Comparison of ENCODE assay signal across 10 cellular contexts in genomic region chr19:47599671-47600245, GRCh38. TPM values are rescaled to one million over a fixed set of nuclear protein-coding genes. Genes with fewer than 3 reads are reported as not detected.
A peak's percentile ranks its signal among the peaks of the same experiment; 100 is the strongest.
DNase-seq lines count a peak whose midpoint lies in the region; ATAC-seq and TF ChIP-seq lines count a peak whose summit lies in the region.
"Not testable (repeated sequence)": the region's sequence is repeated elsewhere in the genome, so short reads cannot be mapped to it uniquely, and the experiment has no call there.
"Had no signal": no experiment of that assay in that cellular context is flagged by ENCODE, and none has a peak within 500 bp of the region (broad histone marks: within the 10 kb centered on the region; RNA-seq: fewer than 3 reads in every experiment).

No MANE protein-coding gene starts in this region.

- not testable (repeated sequence) for H3K27me3 ChIP-seq in GM23338 (ENCODE audit: insufficient read depth); NT2/D1 (ENCODE audit: insufficient read depth, insufficient read length); heart right ventricle; muscle layer of duodenum (ENCODE audit: low read depth, low read length); smooth muscle cell (ENCODE audit: low read depth)

- not testable (repeated sequence) for H4K20me1 ChIP-seq in GM23338 (replicated peaks; ENCODE audit: insufficient read depth); smooth muscle cell (ENCODE audit: low read depth)

- H3K27ac ChIP-seq in GM23338 (ENCODE audit: low read depth) (peak overlapping the region; percentile 68), cingulate gyrus (ENCODE audit: low read depth, low read length) (peak overlapping the region; percentile 65), heart right ventricle (peak overlapping the region in 8 of 10 donors; percentile 12 to 92 (median 82)), muscle layer of duodenum (ENCODE audit: low read length) (peak overlapping the region; percentile 84), smooth muscle cell (ENCODE audit: low read depth) (peak overlapping the region; percentile 71)

- not testable (repeated sequence) for H2AFZ ChIP-seq in GM23338; smooth muscle cell (ENCODE audit: low read depth)

- DNase-seq in AG04449 (ENCODE audit: low read depth, low spot score); NT2/D1 (ENCODE audit: low read depth, low spot score); activated T-cell treated with anti-CD3 and anti-CD28 coated beads, Interleukin-2, amount 50 U/mL, for 24 hours; heart right ventricle; smooth muscle cell (lab: John Stamatoyannopoulos, UW; ENCODE audit: unreplicated experiment): not testable (repeated sequence)
- peak; percentile 73 for DNase-seq in GM23338 (ENCODE audit: low spot score)

- 35 to 38% methylated on average over 25 of the region's 25 CpGs for WGBS in heart right ventricle, 2 donors
- 15% methylated on average over 25 of the region's 25 CpGs for WGBS in smooth muscle cell (ENCODE audit: low lambda C conversion rate)

- peaks cover 22% of the 10 kb centered on the region for H3F3A ChIP-seq in GM23338 (replicated peaks; ENCODE audit: low read depth)
- H3F3A ChIP-seq in smooth muscle cell (ENCODE audit: low read depth): not testable (repeated sequence)

- H3K27me3 Mint-ChIP-seq in GM23338 (ENCODE audit: insufficient read depth, low read depth, poor library complexity): peaks cover 12% of the 10 kb centered on the region
- H3K27me3 Mint-ChIP-seq in activated T-cell treated with anti-CD3 and anti-CD28 coated beads, Interleukin-2, amount 50 U/mL, for 24 hours: not testable (repeated sequence)

- not testable (repeated sequence) for H3K9me3 Mint-ChIP-seq in GM23338; activated T-cell treated with anti-CD3 and anti-CD28 coated beads, Interleukin-2, amount 50 U/mL, for 24 hours

- peak overlapping the region; percentile 97 for H3K27ac Mint-ChIP-seq in GM23338
- peak overlapping the region; percentile 92 for H3K27ac Mint-ChIP-seq in activated T-cell treated with anti-CD3 and anti-CD28 coated beads, Interleukin-2, amount 50 U/mL, for 24 hours

- H3K4me2 ChIP-seq in GM23338 (peak overlapping the region; percentile 5), smooth muscle cell (peak overlapping the region; percentile 72)

- H3K4me3 Mint-ChIP-seq in GM23338: peak overlapping the region; percentile 71
- H3K4me3 Mint-ChIP-seq in activated T-cell treated with anti-CD3 and anti-CD28 coated beads, Interleukin-2, amount 50 U/mL, for 24 hours: peak overlapping the region; percentile 87

- CTCF ChIA-PET in AG04449 (lab: Yijun Ruan, JAX): interaction anchor here (1.2 to 2.0 kb wide), 3 partner anchors 11 to 84 kb away, joined by 3 to 17 read pairs (median 6); partner anchors contain the start of gene NAPA

- H3K4me1 Mint-ChIP-seq in GM23338: peaks cover 17% of the 10 kb centered on the region; the same call in 2 of the 3 replicates
- peaks cover 37% of the 10 kb centered on the region for H3K4me1 Mint-ChIP-seq in activated T-cell treated with anti-CD3 and anti-CD28 coated beads, Interleukin-2, amount 50 U/mL, for 24 hours (ENCODE audit: low read depth)

- TF ChIP-seq CTCF in AG04449 (IDR thresholded peaks at IDR 0.05; ENCODE audit: insufficient read depth, low read length, missing control alignments); GM23338 (conservative IDR thresholded peaks at IDR 0.05; ENCODE audit: low read depth in 2 of 2); heart right ventricle (IDR thresholded peaks at IDR 0.05); smooth muscle cell (IDR thresholded peaks at IDR 0.05; ENCODE audit: borderline replicate concordance, insufficient read depth, poor library complexity, severe bottlenecking): not testable (repeated sequence)

- H3K36me3 Mint-ChIP-seq in GM23338 (ENCODE audit: low read depth); activated T-cell treated with anti-CD3 and anti-CD28 coated beads, Interleukin-2, amount 50 U/mL, for 24 hours (ENCODE audit: low read depth): not testable (repeated sequence)

- H3K9me2 ChIP-seq in GM23338 (ENCODE audit: insufficient read depth): not testable (repeated sequence)

- H3K4me3 ChIP-seq in AG04449 (ENCODE audit: low read depth, low read length) (peak overlapping the region; percentile 66), GM23338 (peak overlapping the region; percentile 63), NT2/D1 (ENCODE audit: insufficient read length, low read depth) (peak overlapping the region; percentile 3), heart right ventricle (peak overlapping the region in 9 of 10 donors; percentile 24 to 73 (median 63)), muscle layer of duodenum (ENCODE audit: low read depth in 1 of 2, low read length in 2 of 2) (peak overlapping the region; percentile 62 to 67), smooth muscle cell (peak overlapping the region; percentile 59)

- POLR2A ChIA-PET in AG04449 (lab: Yijun Ruan, JAX): interaction anchor here (1.3 to 1.6 kb wide), 3 partner anchors 8 to 64 kb away, joined by 5 to 9 read pairs (median 7); partner anchors contain the start of gene BICRA

- not testable (repeated sequence) for H3K79me2 ChIP-seq in GM23338 (replicated peaks; ENCODE audit: insufficient read depth); smooth muscle cell (ENCODE audit: low read depth)

- H3K4me1 ChIP-seq in GM23338 (ENCODE audit: insufficient read depth): peaks cover 12% of the 10 kb centered on the region; the same call in 1 of the 2 replicates
- not testable (repeated sequence) for H3K4me1 ChIP-seq in NT2/D1 (ENCODE audit: insufficient read depth, insufficient read length); muscle layer of duodenum (ENCODE audit: control insufficient read depth in 1 of 2, insufficient read depth in 2 of 2, low read length in 2 of 2); smooth muscle cell (ENCODE audit: low read depth)
- peaks cover 2 to 50% (median 22%) of the 10 kb centered on the region in 9 donors for H3K4me1 ChIP-seq in heart right ventricle

- peak; percentile 17 for ATAC-seq in GM23338
- not testable (repeated sequence) for ATAC-seq in heart right ventricle

- intact Hi-C loops in heart right ventricle (cut with DNase I): loop anchor here (1.0 to 10.0 kb wide), 9 partner anchors 55 to 162 kb away; partner anchors contain the start of gene NAPA (in 5 of the 10)

- H3K9ac ChIP-seq in NT2/D1 (ENCODE audit: insufficient read length, low read depth) (peak overlapping the region; percentile 17), smooth muscle cell (ENCODE audit: low read depth) (peak overlapping the region; percentile 23)

- H3K36me3 ChIP-seq in GM23338 (ENCODE audit: insufficient read depth); NT2/D1 (ENCODE audit: insufficient read depth, insufficient read length, low read length); heart right ventricle; muscle layer of duodenum (ENCODE audit: control insufficient read depth in 1 of 2, insufficient read depth in 2 of 2, low read length in 2 of 2); smooth muscle cell (ENCODE audit: low read depth): not testable (repeated sequence)

- H3K9me3 ChIP-seq in NT2/D1 (ENCODE audit: insufficient read depth, low read length); heart right ventricle; muscle layer of duodenum (ENCODE audit: control insufficient read depth in 1 of 2, low read length in 2 of 2); smooth muscle cell (replicated peaks; ENCODE audit: low read depth): not testable (repeated sequence)

RNA-seq across cellular contexts. Expression of gene BICRA, which starts 9.2 kb away (rescaled TPM):
- total RNA-seq in GM23338 (2014; rRNA removed; shearing (Covaris generic)): 37.7 and 40.1 TPM in 2 replicates
- 7.0 and 8.2 TPM in 2 replicates for polyA plus RNA-seq in GM23338 (2016; fragmentation: Nextera tagmentation; extraction: Ambion mirVana)
- 10 to 100 TPM in 3 of 10 donors, 1 to 10 TPM in 7; 6.5 to 13.2 (median 8.9) TPM for total RNA-seq in heart right ventricle
- 10 to 100 TPM in 1 of 2 donors, 1 to 10 TPM in 1; 2.8 to 11.8 TPM for polyA plus RNA-seq in heart right ventricle
- total RNA-seq in smooth muscle cell: 10.0 and 11.9 TPM in 2 replicates
- 3.6 and 5.5 TPM in 2 replicates for polyA plus RNA-seq in smooth muscle cell

RNA-seq across cellular contexts. Expression of gene ZNF541, which starts 26.8 kb away (rescaled TPM):
- 0.42 TPM in 1 of 2 replicates, not detected in the other for total RNA-seq in GM23338 (2014; rRNA removed; shearing (Covaris generic))
- polyA plus RNA-seq in GM23338 (2016; fragmentation: Nextera tagmentation; extraction: Ambion mirVana) (0.05 and 0.26 TPM in 2 replicates), heart right ventricle (under 1 TPM; 0.23 to 0.88 TPM), smooth muscle cell (not detected in 2 replicates)
- total RNA-seq in heart right ventricle (1 to 10 TPM in 7 of 10 donors, under 1 TPM in 3; 0.56 to 3.7 (median 1.8) TPM), smooth muscle cell (not detected in 2 replicates)
- total RNA-seq: H4, occipital lobe had no signal

Comparison
In these comparisons a context has a peak if more than half of its experiments do, and no peak if none do; other contexts are left out.
1. H3K4me3 ChIP-seq: peak in every context shown above with its lines; median percentile 66 in AG04449; 64 in muscle layer of duodenum; 63 in GM23338; 63 in heart right ventricle; 59 in smooth muscle cell; 3 in NT2/D1.